In the genomic region with DNA sequence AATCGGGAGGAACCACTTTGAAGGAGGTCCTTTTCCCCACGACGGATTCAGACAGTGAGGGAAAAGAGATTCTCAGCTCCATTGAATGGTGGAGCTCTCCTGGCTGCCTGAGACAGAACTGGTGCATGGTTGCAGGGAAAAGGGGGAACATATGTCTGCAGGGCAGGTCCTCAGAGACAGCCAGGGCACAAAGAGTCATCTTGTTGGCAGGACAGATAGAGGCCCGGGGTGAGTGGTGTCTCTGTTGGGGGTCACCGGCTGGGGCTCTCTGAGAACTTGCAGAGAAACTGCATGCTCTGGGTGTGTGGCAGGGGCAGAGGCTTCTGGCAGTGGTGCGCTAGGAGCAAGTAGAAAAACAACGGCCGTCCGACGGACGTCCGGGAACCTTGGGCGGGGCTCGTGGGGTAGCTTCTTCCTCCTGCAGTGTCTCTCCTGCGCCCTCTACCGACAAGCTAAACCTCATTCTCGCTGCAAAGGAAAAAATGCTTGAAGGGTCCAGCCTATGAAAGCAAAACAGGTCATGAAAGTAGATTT, we compare ENCODE assay signal across 8 cellular contexts.
DNase-seq lines count a peak whose midpoint lies in the region; ATAC-seq and TF ChIP-seq lines count a peak whose summit lies in the region.

No MANE protein-coding gene starts in this region.

- no peak overlapping the region for H4K91ac ChIP-seq in mesenchymal stem cell (ENCODE audit: low read length)

- no peaks in the 10 kb centered on the region for H3K36me3 ChIP-seq in DOHH2 (ENCODE audit: control insufficient read depth, low read length)
- no peaks in the 10 kb centered on the region for H3K36me3 ChIP-seq in endodermal cell (ENCODE audit: control insufficient read depth, insufficient read depth, low read length)
- H3K36me3 ChIP-seq in mesenchymal stem cell (ENCODE audit: control insufficient read depth in 1 of 2, insufficient read depth in 2 of 2, low read depth in 1 of 2, low read length in 2 of 2) = no peaks in the 10 kb centered on the region

- H3K9me3 ChIP-seq in DOHH2 (ENCODE audit: control insufficient read depth, insufficient read depth, low read length) = no peaks in the 10 kb centered on the region
- H3K9me3 ChIP-seq in endodermal cell (ENCODE audit: control insufficient read depth, low read length) = no peaks in the 10 kb centered on the region
- no peaks in the 10 kb centered on the region for H3K9me3 ChIP-seq in mesenchymal stem cell (ENCODE audit: control insufficient read depth, low read length)

- no peaks in the 10 kb centered on the region for H3K9me2 ChIP-seq in DOHH2 (replicated peaks; ENCODE audit: control insufficient read depth, low read length)

- H4K8ac ChIP-seq in mesenchymal stem cell (ENCODE audit: low read length) = peak overlapping the region; percentile 91

- peaks cover 3% of the 10 kb centered on the region for H3K4me1 Mint-ChIP-seq in endodermal cell

- peak overlapping the region; percentile 67 for H3K4me2 ChIP-seq in DOHH2 (ENCODE audit: low read length)
- H3K4me2 ChIP-seq in mesenchymal stem cell (ENCODE audit: low read length, poor library complexity, severe bottlenecking) = peak overlapping the region; percentile 51

- H3K4me1 ChIP-seq in DOHH2 (ENCODE audit: control insufficient read depth, low read length) = peaks cover 12% of the 10 kb centered on the region
- no peaks in the 10 kb centered on the region for H3K4me1 ChIP-seq in endodermal cell (ENCODE audit: control insufficient read depth, insufficient read depth, low read length)
- no peaks in the 10 kb centered on the region for H3K4me1 ChIP-seq in mesenchymal stem cell (ENCODE audit: control insufficient read depth, insufficient read depth, low read depth, low read length)

- H3K9me3 Mint-ChIP-seq in endodermal cell = no peaks in the 10 kb centered on the region

- H3K27me3 ChIP-seq in DOHH2 (ENCODE audit: control insufficient read depth, low read length) = peaks cover 11% of the 10 kb centered on the region
- no peaks in the 10 kb centered on the region for H3K27me3 ChIP-seq in endodermal cell (ENCODE audit: control insufficient read depth, insufficient read depth, low read length, poor library complexity, severe bottlenecking)
- H3K27me3 ChIP-seq in mesenchymal stem cell (ENCODE audit: control insufficient read depth in 1 of 2, insufficient read depth in 1 of 2, low read length in 2 of 2) = no peaks in the 10 kb centered on the region

- H3K27me3 Mint-ChIP-seq in endodermal cell (ENCODE audit: insufficient read depth) = peaks cover 3% of the 10 kb centered on the region

- H2AFZ ChIP-seq in mesenchymal stem cell (ENCODE audit: low read depth, low read length) = peak overlapping the region; percentile 97

- H3K18ac ChIP-seq in mesenchymal stem cell (ENCODE audit: low read depth in 1 of 2, low read length in 2 of 2) = peak overlapping the region in 1 of 2 experiments; percentile 81

- H2BK120ac ChIP-seq in mesenchymal stem cell (ENCODE audit: low read depth, low read length) = no peak overlapping the region

- no peak overlapping the region for H3K27ac ChIP-seq in DOHH2 (ENCODE audit: low read depth, low read length)
- H3K27ac ChIP-seq in endodermal cell (ENCODE audit: low read depth, low read length) = no peak overlapping the region
- H3K27ac ChIP-seq in mesenchymal stem cell (ENCODE audit: low read length, poor library complexity, severe bottlenecking) = peak overlapping the region; percentile 8

- no peaks in the 10 kb centered on the region for H4K20me1 ChIP-seq in DOHH2 (ENCODE audit: control insufficient read depth, insufficient read depth, low read depth, low read length)

- DNase-seq in NCI-H526 treated with DMSO at 0.1 percent for 48 hours (lab: John Stamatoyannopoulos, UW) = peak; percentile 63
- peak; percentile 38 to 48 for DNase-seq in activated CD4-positive, alpha-beta T cell treated with anti-CD3 and anti-CD28 coated beads, Interleukin-2, amount 50 U/mL, for 4 hours
- peak; percentile 97 for DNase-seq in endodermal cell
- peak; percentile 82 for DNase-seq in mesenchymal stem cell
- peak; percentile 36 for DNase-seq in stimulated activated CD8-positive, alpha-beta memory T cell treated with anti-CD3 and anti-CD28 coated beads, Interleukin-7, amount 100 ng/mL, for 24 hours (ENCODE audit: low read depth)
- DNase-seq in NCI-H2081 treated with DMSO at 0.1 percent for 48 hours (lab: John Stamatoyannopoulos, UW) = no peak

- no peak overlapping the region for H2BK15ac ChIP-seq in mesenchymal stem cell (ENCODE audit: low read depth, poor library complexity, severe bottlenecking)

- H3K79me2 ChIP-seq in DOHH2 (ENCODE audit: control insufficient read depth, low read length) = no peaks in the 10 kb centered on the region

- no peaks in the 10 kb centered on the region for H3F3A ChIP-seq in DOHH2 (ENCODE audit: control insufficient read depth, insufficient read depth)

- no peak overlapping the region for H2AK5ac ChIP-seq in mesenchymal stem cell (ENCODE audit: low read length, severe bottlenecking)

- H3K27ac Mint-ChIP-seq in endodermal cell = peak overlapping the region; percentile 85

- no peaks in the 10 kb centered on the region for H3K36me3 Mint-ChIP-seq in endodermal cell (ENCODE audit: low read depth)

- 50 to 55% methylated on average over 11 to 17 of the region's 17 CpGs for WGBS in endodermal cell (ENCODE audit: insufficient coverage in 1 of 2, insufficient read length in 1 of 2), 2 experiments
- WGBS in mesenchymal stem cell = 18% methylated on average over 13 of the region's 17 CpGs

- no peak overlapping the region for H3K14ac ChIP-seq in mesenchymal stem cell (ENCODE audit: low read length in 2 of 2)

- H3K23ac ChIP-seq in mesenchymal stem cell (ENCODE audit: low read length in 2 of 2) = no peak overlapping the region

- H3K4me3 ChIP-seq in DOHH2 (ENCODE audit: low read length) (peak overlapping the region; percentile 64), endodermal cell (ENCODE audit: low read length) (peak overlapping the region; percentile 62), mesenchymal stem cell (ENCODE audit: insufficient read depth in 1 of 2, low read depth in 1 of 2, low read length in 2 of 2) (peak overlapping the region; percentile 37 to 70)

- no peak overlapping the region for H3K9ac ChIP-seq in endodermal cell (ENCODE audit: extremely low read depth, low read length, poor library complexity, severe bottlenecking)
- H3K9ac ChIP-seq in mesenchymal stem cell (ENCODE audit: low read length) = peak overlapping the region; percentile 53

- H3K4ac ChIP-seq in mesenchymal stem cell (ENCODE audit: low read depth in 1 of 2, low read length in 2 of 2) = no peak overlapping the region

- peak overlapping the region in 1 of 2 experiments; percentile 63 for H2BK12ac ChIP-seq in mesenchymal stem cell (ENCODE audit: low read length in 2 of 2)

- ATAC-seq in HG02588 (IDR thresholded peaks at IDR 0.05; ENCODE audit: unreplicated experiment) = peak; percentile 85

- peak; percentile 86 for TF ChIP-seq CTCF in DOHH2 (IDR thresholded peaks at IDR 0.05; ENCODE audit: low read depth, low read length, poor library complexity, severe bottlenecking)
- peak; percentile 87 for TF ChIP-seq CTCF in endodermal cell (conservative IDR thresholded peaks at IDR 0.05)

- peak overlapping the region; percentile 56 for H3K4me3 Mint-ChIP-seq in endodermal cell

- H2BK5ac ChIP-seq in mesenchymal stem cell (ENCODE audit: low read depth, low read length, poor library complexity, severe bottlenecking) = no peak overlapping the region

- H3K79me1 ChIP-seq in mesenchymal stem cell (replicated peaks; ENCODE audit: low read length, poor library complexity, severe bottlenecking) = no peaks in the 10 kb centered on the region
